Comparison of ENCODE assay signal across 29 cellular contexts in genomic region chr1:166796620-166797236, GRCh38.
"Had no signal": no experiment of that assay in that cellular context is flagged by ENCODE, and none has a peak within 500 bp of the region (broad histone marks: within the 10 kb centered on the region; RNA-seq: fewer than 3 reads in every experiment).

No MANE protein-coding gene starts in this region.

- H3K4me3 ChIP-seq: ascending aorta, cardiac muscle cell had no signal

- DNase-seq: activated B cell treated with CpG ODN at 0.5 μM for 24 hours; activated CD4-positive, alpha-beta memory T cell treated with anti-CD3 and anti-CD28 coated beads for 36 hours; activated CD4-positive, alpha-beta T cell treated with anti-CD3 and anti-CD28 coated beads for 4 hours; activated CD4-positive, alpha-beta T cell treated with anti-CD3 and anti-CD28 coated beads, Interleukin-2, amount 10 ng/mL, durations not matched to agents 24 days and 14 days; activated CD4-positive, alpha-beta T cell treated with anti-CD3 and anti-CD28 coated beads, Interleukin-2, amount 50 U/mL, for 1 hour; activated CD4-positive, alpha-beta T cell treated with anti-CD3 and anti-CD28 coated beads, Interleukin-2, amount 50 U/mL, for 4 hours; activated CD4-positive, CD25-positive, alpha-beta regulatory T cell treated with anti-CD3 and anti-CD28 coated beads, Interleukin-2, amount 50 U/mL, for 72 hours; activated CD8-positive, alpha-beta memory T cell treated with anti-CD3 and anti-CD28 coated beads for 24 hours; activated CD8-positive, alpha-beta memory T cell treated with anti-CD3 and anti-CD28 coated beads, Interleukin-2, amount 10 ng/mL, durations not matched to agents 7 days and 5 days; activated CD8-positive, alpha-beta memory T cell treated with anti-CD3 and anti-CD28 coated beads, Interleukin-2, amount 50 U/mL, for 48 hours; activated CD8-positive, alpha-beta T cell treated with anti-CD3 and anti-CD28 coated beads, Interleukin-2, amount 10 ng/mL, durations not matched to agents 7 days and 5 days; activated effector memory CD4-positive, alpha-beta T cell treated with Interleukin-2 at 50 U/mL for 16 hours; activated gamma-delta T cell; activated naive CD4-positive, alpha-beta T cell treated with anti-CD3 and anti-CD28 coated beads, Interleukin-2, amount 10 ng/mL, durations not matched to agents 7 days and 5 days; activated naive CD4-positive, alpha-beta T cell treated with Interleukin-2 at 50 U/mL for 16 hours; activated naive CD8-positive, alpha-beta T cell treated with anti-CD3 and anti-CD28 coated beads, Interleukin-2, amount 10 ng/mL, durations not matched to agents 7 days and 5 days; activated naive CD8-positive, alpha-beta T cell treated with anti-CD3 and anti-CD28 coated beads, Interleukin-2, amount 50 U/mL, for 24 hours; activated T-cell treated with anti-CD3 and anti-CD28 coated beads, Interleukin-2, amount 50 U/mL, for 24 hours; activated T-cell treated with anti-CD3 and anti-CD28 coated beads, Interleukin-2, amount 50 U/mL, for 48 hours; amygdala; anterior cingulate cortex; caudate nucleus; cerebellar nuclear complex; T-helper 1 cell; T-helper 2 cell; T-helper 9 cell had no signal

- ATAC-seq: activated CD8-positive, alpha-beta memory T cell treated with anti-CD3 and anti-CD28 coated beads, Interleukin-2, amount 10 ng/mL, durations not matched to agents 7 days and 5 days; activated CD8-positive, alpha-beta T cell treated with anti-CD3 and anti-CD28 coated beads, Interleukin-2, amount 10 ng/mL, durations not matched to agents 7 days and 5 days; activated naive CD8-positive, alpha-beta T cell treated with anti-CD3 and anti-CD28 coated beads, Interleukin-2, amount 50 U/mL, for 24 hours had no signal

- H3K27me3 ChIP-seq: ascending aorta, cardiac muscle cell had no signal

- H3K36me3 ChIP-seq: ascending aorta, cardiac muscle cell had no signal

- H3K27ac ChIP-seq: ascending aorta, cardiac muscle cell, VCaP had no signal

- H3K4me1 ChIP-seq: ascending aorta had no signal

- H3K9me3 ChIP-seq: ascending aorta had no signal
